In genomic region chr1:121184290-121185127, GRCh38 we compare ENCODE assay signal across 8 cellular contexts. TPM values are rescaled to one million over a fixed set of nuclear protein-coding genes. Genes with fewer than 3 reads are reported as not detected.
DNase-seq lines count a peak whose midpoint lies in the region; ATAC-seq, FAIRE-seq and TF ChIP-seq lines count a peak whose summit lies in the region.
"Not testable (repeated sequence)": the region's sequence is repeated elsewhere in the genome, so short reads cannot be mapped to it uniquely, and the experiment has no call there.

FAM72B (minus strand) TSS chr1:121184340; CDS start chr1:121183489, 851 bp downstream.
SRGAP2C (plus strand) TSS chr1:121184975; CDS start chr1:121187447, 2,472 bp downstream.

- not testable (repeated sequence) for TF ChIP-seq CTCF in brain (conservative IDR thresholded peaks at IDR 0.05)

- H3K4me1 Mint-ChIP-seq in brain, result not testable (repeated sequence)

- not testable (repeated sequence) for H3K27me3 ChIP-seq in skeletal muscle satellite cell (ENCODE audit: control insufficient read depth, insufficient read depth, low read length)

- ATAC-seq in GM18870 (IDR thresholded peaks at IDR 0.05; ENCODE audit: unreplicated experiment) (peak; percentile 88), HG03103 (IDR thresholded peaks at IDR 0.05; ENCODE audit: low read depth, unreplicated experiment) (peak; percentile 76)

- peak; percentile 99 for DNase-seq in NCI-H2171 treated with DMSO at 0.1 percent for 48 hours (lab: John Stamatoyannopoulos, UW)
- DNase-seq in UCSD-AML1 (lab: John Stamatoyannopoulos, UW; ENCODE audit: unreplicated experiment), result peak; percentile 95

- H3K4me1 ChIP-seq in skeletal muscle satellite cell (ENCODE audit: control insufficient read depth, insufficient read depth, low read length), result not testable (repeated sequence)

- H3K9me3 Mint-ChIP-seq in brain, result not testable (repeated sequence)

- peak within 1 kb of the TSS; percentile 62 for H3K9ac ChIP-seq in skeletal muscle satellite cell (ENCODE audit: low read depth, low read length)

- H3K9me3 ChIP-seq in skeletal muscle satellite cell (replicated peaks; ENCODE audit: low read length), result not testable (repeated sequence)

- H3K36me3 ChIP-seq in skeletal muscle satellite cell (ENCODE audit: insufficient read depth, low read length), result not testable (repeated sequence)

- peak within 1 kb of the TSS; percentile 75 for H3K4me2 ChIP-seq in skeletal muscle satellite cell (ENCODE audit: low read length)

- H3K4me3 ChIP-seq in iPS-11a (ENCODE audit: low read depth, low read length) (peak within 1 kb of the TSS; percentile 8), skeletal muscle satellite cell (ENCODE audit: low read length) (peak within 1 kb of the TSS; percentile 66)

- H3K36me3 Mint-ChIP-seq in brain, result not testable (repeated sequence)

- peak within 1 kb of the TSS; percentile 55 to 97 (median 85) for H3K27ac Mint-ChIP-seq in brain

- H3K4me3 Mint-ChIP-seq in brain, result peak within 1 kb of the TSS; percentile 87 to 92 (median 90)

- FAIRE-seq in A204.1 (lab: Jason Lieb, UNC), result peak; percentile 92

- not testable (repeated sequence) for H3K27me3 Mint-ChIP-seq in brain

RNA-seq across cellular contexts. Expression of gene FAM72B, which starts in this region (rescaled TPM):
- 12.5 TPM for polyA plus RNA-seq in brain (ENCODE audit: insufficient read depth, low read depth, low replicate concordance)
- total RNA-seq in skeletal muscle satellite cell (2012; rRNA removed), result 3.1 and 4.1 TPM in 2 replicates

RNA-seq across cellular contexts. Expression of gene SRGAP2C, which starts in this region (rescaled TPM):
- polyA plus RNA-seq in brain (ENCODE audit: insufficient read depth, low read depth, low replicate concordance), result 4.5 TPM
- 12.0 and 18.0 TPM in 2 replicates for total RNA-seq in skeletal muscle satellite cell (2012; rRNA removed)

Comparison
In these comparisons a context has a peak if more than half of its experiments do, and no peak if none do; other contexts are left out.
1. Peak in every context shown above with its lines: DNase-seq, ATAC-seq and H3K4me3 ChIP-seq.